ENCODE assay signal across 1 cellular context in the genomic region with DNA sequence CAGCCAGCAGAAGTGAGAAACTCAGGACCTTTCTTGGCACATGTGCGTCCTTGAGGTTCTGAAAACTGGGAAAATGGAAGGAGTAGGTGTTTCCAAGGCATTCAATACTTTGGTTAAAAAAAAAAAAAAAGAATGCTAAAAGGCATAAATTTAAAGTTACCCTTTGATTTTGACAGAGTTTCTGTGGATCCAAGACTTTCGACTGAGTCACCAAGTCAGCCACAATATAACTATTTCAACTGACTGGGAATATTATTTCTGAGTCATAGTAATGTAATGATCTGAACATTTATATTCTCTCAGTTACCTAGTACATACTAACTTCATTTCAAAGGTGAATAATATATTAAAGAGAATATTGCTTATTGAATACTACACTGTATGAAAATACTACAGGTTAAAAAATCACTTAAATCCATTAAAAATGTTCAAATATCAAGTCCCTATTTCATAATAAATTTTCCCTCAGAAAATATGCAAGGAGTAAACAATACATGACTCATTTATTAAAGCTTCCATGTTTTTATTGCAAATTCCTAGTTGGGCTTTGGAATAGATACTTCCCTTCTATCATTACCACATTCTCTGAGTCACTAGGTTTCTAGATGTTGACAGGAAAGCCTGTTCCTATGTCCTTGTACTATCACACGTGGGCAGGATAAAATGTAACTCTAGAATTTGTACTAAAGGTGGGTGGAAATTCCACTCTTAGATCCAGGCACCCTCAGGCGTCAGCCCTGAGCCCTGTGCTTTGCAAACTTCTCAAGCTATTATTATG.
TF ChIP-seq lines count a peak whose summit lies in the region.

No MANE protein-coding gene starts in this region.

TF ChIP-seq in IMR-90, 13 proteins besides CTCF, POLR2A, EP300 and RAD21:
- TF ChIP-seq RCOR1 (IDR thresholded peaks at IDR 0.05; ENCODE audit: insufficient replicate concordance, low read length) (no peak), BHLHE40 (IDR thresholded peaks at IDR 0.05; ENCODE audit: low read depth, low read length) (peak; percentile 35; the same call in 1 of the 2 replicates), NFE2L2 (IDR thresholded peaks at IDR 0.05; ENCODE audit: low read depth, low read length) (no peak), MXI1 (IDR thresholded peaks at IDR 0.05; ENCODE audit: borderline replicate concordance, low read depth, low read length) (peak; percentile 87), FOS (IDR thresholded peaks at IDR 0.05; ENCODE audit: low read depth, low read length) (peak; percentile 89), CHD1 (IDR thresholded peaks at IDR 0.05; ENCODE audit: low read depth, low read length) (no peak), MAZ (IDR thresholded peaks at IDR 0.05; ENCODE audit: borderline replicate concordance, low read depth, low read length) (no peak), MAFK (IDR thresholded peaks at IDR 0.05; ENCODE audit: low read depth, low read length) (no peak), RFX5 (IDR thresholded peaks at IDR 0.05; ENCODE audit: low read depth, low read length) (no peak), SMC3 (IDR thresholded peaks at IDR 0.05; ENCODE audit: low read depth, low read length) (no peak), CEBPB (IDR thresholded peaks at IDR 0.05; ENCODE audit: low read depth, low read length) (peak; percentile 84)
- TF ChIP-seq, protein P1, sequence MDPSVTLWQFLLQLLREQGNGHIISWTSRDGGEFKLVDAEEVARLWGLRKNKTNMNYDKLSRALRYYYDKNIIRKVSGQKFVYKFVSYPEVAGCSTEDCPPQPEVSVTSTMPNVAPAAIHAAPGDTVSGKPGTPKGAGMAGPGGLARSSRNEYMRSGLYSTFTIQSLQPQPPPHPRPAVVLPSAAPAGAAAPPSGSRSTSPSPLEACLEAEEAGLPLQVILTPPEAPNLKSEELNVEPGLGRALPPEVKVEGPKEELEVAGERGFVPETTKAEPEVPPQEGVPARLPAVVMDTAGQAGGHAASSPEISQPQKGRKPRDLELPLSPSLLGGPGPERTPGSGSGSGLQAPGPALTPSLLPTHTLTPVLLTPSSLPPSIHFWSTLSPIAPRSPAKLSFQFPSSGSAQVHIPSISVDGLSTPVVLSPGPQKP (IDR thresholded peaks at IDR 0.05; ENCODE audit: borderline replicate concordance, low read depth, low read length) = no peak
- TF ChIP-seq, protein P2, sequence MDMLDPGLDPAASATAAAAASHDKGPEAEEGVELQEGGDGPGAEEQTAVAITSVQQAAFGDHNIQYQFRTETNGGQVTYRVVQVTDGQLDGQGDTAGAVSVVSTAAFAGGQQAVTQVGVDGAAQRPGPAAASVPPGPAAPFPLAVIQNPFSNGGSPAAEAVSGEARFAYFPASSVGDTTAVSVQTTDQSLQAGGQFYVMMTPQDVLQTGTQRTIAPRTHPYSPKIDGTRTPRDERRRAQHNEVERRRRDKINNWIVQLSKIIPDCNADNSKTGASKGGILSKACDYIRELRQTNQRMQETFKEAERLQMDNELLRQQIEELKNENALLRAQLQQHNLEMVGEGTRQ (IDR thresholded peaks at IDR 0.05; ENCODE audit: low read depth, low read length) = peak; percentile 66
